In genomic region chr15:47374222-47374621, GRCh38 we compare ENCODE assay signal across 13 cellular contexts.
A peak's percentile ranks its signal among the peaks of the same experiment; 100 is the strongest.
DNase-seq lines count a peak whose midpoint lies in the region; ATAC-seq and TF ChIP-seq lines count a peak whose summit lies in the region.
"Had no signal": no experiment of that assay in that cellular context is flagged by ENCODE, and none has a peak within 500 bp of the region (broad histone marks: within the 10 kb centered on the region; RNA-seq: fewer than 3 reads in every experiment).

No MANE protein-coding gene starts in this region.

- H3K27me3 Mint-ChIP-seq in activated T-cell treated with anti-CD3 and anti-CD28 coated beads, Interleukin-2, amount 50 U/mL, for 72 hours (ENCODE audit: low read depth): no peaks in the 10 kb centered on the region
- H3K27me3 Mint-ChIP-seq: activated CD4-positive, alpha-beta memory T cell treated with anti-CD3 and anti-CD28 coated beads, Interleukin-2, amount 10 ng/mL, durations not matched to agents 7 days and 5 days had no signal

- H3K36me3 ChIP-seq in brain microvascular endothelial cell (replicated peaks): no peaks in the 10 kb centered on the region

- no peak for ATAC-seq in activated T-cell treated with anti-CD3 and anti-CD28 coated beads, Interleukin-2, amount 50 U/mL, for 72 hours (replicated peaks in 1 of 2)
- ATAC-seq: stimulated activated naive CD8-positive, alpha-beta T cell treated with anti-CD3 and anti-CD28 coated beads, Interleukin-15, Interleukin-2, amounts not matched to agents 100 U/mL and 50 U/mL, for 24 hours had no signal

- no peak overlapping the region for H3K27ac Mint-ChIP-seq in activated T-cell treated with anti-CD3 and anti-CD28 coated beads, Interleukin-2, amount 50 U/mL, for 72 hours
- H3K27ac Mint-ChIP-seq: activated CD4-positive, alpha-beta memory T cell treated with anti-CD3 and anti-CD28 coated beads, Interleukin-2, amount 10 ng/mL, durations not matched to agents 7 days and 5 days; naive B cell had no signal

- no peak overlapping the region for H3K4me3 ChIP-seq in brain microvascular endothelial cell (ENCODE audit: low read depth, low read length)

- H3K4me3 Mint-ChIP-seq in activated T-cell treated with anti-CD3 and anti-CD28 coated beads, Interleukin-2, amount 50 U/mL, for 72 hours: no peak overlapping the region
- H3K4me3 Mint-ChIP-seq: activated CD4-positive, alpha-beta memory T cell treated with anti-CD3 and anti-CD28 coated beads, Interleukin-2, amount 10 ng/mL, durations not matched to agents 7 days and 5 days; naive B cell had no signal

- TF ChIP-seq CTCF in brain microvascular endothelial cell (IDR thresholded peaks at IDR 0.05; ENCODE audit: low read depth, low read length, missing control alignments): peak; percentile 65

- DNase-seq in EH (ENCODE audit: low read depth) (peak; percentile 36), M059J (ENCODE audit: low read depth) (peak; percentile 9), brain microvascular endothelial cell (peak; percentile 12), lung microvascular endothelial cell (ENCODE audit: low read depth in 2 of 2) (peak; percentile 3 to 26), T-helper 2 cell (no peak), G401 (ENCODE audit: low spot score) (no peak)
- DNase-seq in stimulated activated CD4-positive, alpha-beta T cell treated with anti-CD3 and anti-CD28 coated beads, Interleukin-4, amount 100 ng/mL, for 4 hours: no peak
- no peak for DNase-seq in activated T-cell treated with anti-CD3 and anti-CD28 coated beads, Interleukin-2, amount 50 U/mL, for 72 hours
- DNase-seq: activated CD4-positive, alpha-beta memory T cell treated with anti-CD3 and anti-CD28 coated beads, Interleukin-2, amount 10 ng/mL, durations not matched to agents 7 days and 5 days; aorta; naive B cell; SHP77; stimulated activated naive CD8-positive, alpha-beta T cell treated with anti-CD3 and anti-CD28 coated beads, Interleukin-15, Interleukin-2, amounts not matched to agents 100 U/mL and 50 U/mL, for 24 hours had no signal

- H3K36me3 Mint-ChIP-seq in activated T-cell treated with anti-CD3 and anti-CD28 coated beads, Interleukin-2, amount 50 U/mL, for 72 hours (ENCODE audit: insufficient read depth in 2 of 2): no peaks in the 10 kb centered on the region
- H3K36me3 Mint-ChIP-seq: naive B cell had no signal

- H3K27ac ChIP-seq in brain microvascular endothelial cell: no peak overlapping the region

- peaks cover 2 to 6% of the 10 kb centered on the region in 2 donors for H3K9me3 Mint-ChIP-seq in activated T-cell treated with anti-CD3 and anti-CD28 coated beads, Interleukin-2, amount 50 U/mL, for 72 hours
- H3K9me3 Mint-ChIP-seq: activated CD4-positive, alpha-beta memory T cell treated with anti-CD3 and anti-CD28 coated beads, Interleukin-2, amount 10 ng/mL, durations not matched to agents 7 days and 5 days had no signal

- in situ Hi-C loops in brain microvascular endothelial cell (cut with HindIII; ENCODE audit: low pct_ligation_motif_present, low sequenced_read_pairs) (no loop called here), G401 (cut with HindIII; ENCODE audit: low sequenced_read_pairs) (no loop called here)

- H3K27me3 ChIP-seq in brain microvascular endothelial cell (replicated peaks): no peaks in the 10 kb centered on the region

- H3K4me1 Mint-ChIP-seq in activated T-cell treated with anti-CD3 and anti-CD28 coated beads, Interleukin-2, amount 50 U/mL, for 72 hours (ENCODE audit: low read depth): no peaks in the 10 kb centered on the region
- H3K4me1 Mint-ChIP-seq: activated CD4-positive, alpha-beta memory T cell treated with anti-CD3 and anti-CD28 coated beads, Interleukin-2, amount 10 ng/mL, durations not matched to agents 7 days and 5 days; naive B cell had no signal

Comparison
In these comparisons a context has a peak if more than half of its experiments do, and no peak if none do; other contexts are left out.
1. DNase-seq: peak in EH (single experiment), M059J (single experiment), brain microvascular endothelial cell (single experiment) and lung microvascular endothelial cell (2 of 2); none in stimulated activated CD4-positive, alpha-beta T cell treated with anti-CD3 and anti-CD28 coated beads, Interleukin-4, amount 100 ng/mL, for 4 hours (0 of 2), activated T-cell treated with anti-CD3 and anti-CD28 coated beads, Interleukin-2, amount 50 U/mL, for 72 hours (0 of 2), T-helper 2 cell (0 of 5) and G401 (single experiment).